Comparison of ENCODE assay signal across 34 cellular contexts in genomic region chr20:49737260-49737659, GRCh38.
"Had no signal": no experiment of that assay in that cellular context is flagged by ENCODE, and none has a peak within 500 bp of the region (broad histone marks: within the 10 kb centered on the region; RNA-seq: fewer than 3 reads in every experiment).

No MANE protein-coding gene starts in this region.

- H3K9me3 ChIP-seq: ascending aorta had no signal

- H3K4me1 ChIP-seq: ascending aorta had no signal

- H3K27me3 Mint-ChIP-seq: activated B cell treated with CpG ODN at 0.5 μM for 24 hours; activated CD4-positive, alpha-beta memory T cell treated with anti-CD3 and anti-CD28 coated beads for 36 hours; activated naive CD4-positive, alpha-beta T cell treated with anti-CD3 and anti-CD28 coated beads, Interleukin-2, amount 50 U/mL, for 24 hours; activated naive CD8-positive, alpha-beta T cell; activated T-cell treated with anti-CD3 and anti-CD28 coated beads, Interleukin-2, amount 50 U/mL, for 24 hours; central memory CD8-positive, alpha-beta T cell had no signal

- H3K9me3 Mint-ChIP-seq: activated B cell treated with CpG ODN at 0.5 μM for 24 hours; activated CD4-positive, alpha-beta memory T cell treated with anti-CD3 and anti-CD28 coated beads for 36 hours; activated CD4-positive, alpha-beta T cell treated with anti-CD3 and anti-CD28 coated beads, Interleukin-2, amount 10 ng/mL, durations not matched to agents 24 days and 14 days; activated CD8-positive, alpha-beta T cell treated with anti-CD3 and anti-CD28 coated beads for 36 hours; activated naive CD4-positive, alpha-beta T cell treated with anti-CD3 and anti-CD28 coated beads, Interleukin-2, amount 10 ng/mL, durations not matched to agents 7 days and 5 days; activated naive CD4-positive, alpha-beta T cell treated with anti-CD3 and anti-CD28 coated beads, Interleukin-2, amount 50 U/mL, for 24 hours; activated naive CD8-positive, alpha-beta T cell treated with anti-CD3 and anti-CD28 coated beads, Interleukin-2, amount 10 ng/mL, durations not matched to agents 7 days and 5 days; activated naive CD8-positive, alpha-beta T cell treated with anti-CD3 and anti-CD28 coated beads, Interleukin-2, amount 50 U/mL, for 24 hours; activated T-cell treated with anti-CD3 and anti-CD28 coated beads, Interleukin-2, amount 50 U/mL, for 24 hours; activated T-helper 2 cell treated with anti-CD3 and anti-CD28 coated beads, Interferon-gamma antibody, Interleukin-2, Interleukin-4, amounts not matched to agents 10 μg/mL and 5 μg/mL and 100 μg/mL, durations not matched to agents 14 hours and 24 hours and 36 hours; brain; central memory CD8-positive, alpha-beta T cell; T-helper 2 cell treated with Interferon-gamma antibody and Interleukin-4, amounts not matched to agents 5 μg/mL and 100 μg/mL, for 36 hours had no signal

- H3K4me1 Mint-ChIP-seq: activated CD4-positive, alpha-beta T cell treated with anti-CD3 and anti-CD28 coated beads, Interleukin-2, amount 10 ng/mL, durations not matched to agents 24 days and 14 days; activated naive CD4-positive, alpha-beta T cell treated with anti-CD3 and anti-CD28 coated beads, Interleukin-2, amount 10 ng/mL, durations not matched to agents 7 days and 5 days; activated naive CD4-positive, alpha-beta T cell treated with anti-CD3 and anti-CD28 coated beads, Interleukin-2, amount 50 U/mL, for 24 hours; activated naive CD8-positive, alpha-beta T cell treated with anti-CD3 and anti-CD28 coated beads, Interleukin-2, amount 10 ng/mL, durations not matched to agents 7 days and 5 days; activated naive CD8-positive, alpha-beta T cell treated with anti-CD3 and anti-CD28 coated beads, Interleukin-2, amount 50 U/mL, for 24 hours; brain; central memory CD8-positive, alpha-beta T cell had no signal

- H3K36me3 ChIP-seq: ascending aorta, cardiac muscle cell had no signal

- FAIRE-seq: bronchial epithelial cell, TTC549 had no signal

- DNase-seq: activated B cell treated with CpG ODN at 0.5 μM for 24 hours; activated CD4-positive, alpha-beta memory T cell treated with anti-CD3 and anti-CD28 coated beads for 36 hours; activated CD4-positive, alpha-beta T cell treated with anti-CD3 and anti-CD28 coated beads for 4 hours; activated CD4-positive, alpha-beta T cell treated with anti-CD3 and anti-CD28 coated beads, Interleukin-2, amount 10 ng/mL, durations not matched to agents 24 days and 14 days; activated CD4-positive, alpha-beta T cell treated with anti-CD3 and anti-CD28 coated beads, Interleukin-2, amount 50 U/mL, for 1 hour; activated CD4-positive, alpha-beta T cell treated with anti-CD3 and anti-CD28 coated beads, Interleukin-2, amount 50 U/mL, for 4 hours; activated CD4-positive, CD25-positive, alpha-beta regulatory T cell treated with anti-CD3 and anti-CD28 coated beads, Interleukin-2, amount 50 U/mL, for 72 hours; activated CD8-positive, alpha-beta memory T cell treated with anti-CD3 and anti-CD28 coated beads, Interleukin-2, amount 50 U/mL, for 48 hours; activated CD8-positive, alpha-beta T cell treated with anti-CD3 and anti-CD28 coated beads for 36 hours; activated effector memory CD4-positive, alpha-beta T cell treated with Interleukin-2 at 50 U/mL for 16 hours; activated gamma-delta T cell; activated naive CD4-positive, alpha-beta T cell treated with anti-CD3 and anti-CD28 coated beads, Interleukin-2, amount 10 ng/mL, durations not matched to agents 7 days and 5 days; activated naive CD4-positive, alpha-beta T cell treated with Interleukin-2 at 50 U/mL for 16 hours; activated naive CD8-positive, alpha-beta T cell treated with anti-CD3 and anti-CD28 coated beads, Interleukin-2, amount 10 ng/mL, durations not matched to agents 7 days and 5 days; activated naive CD8-positive, alpha-beta T cell treated with anti-CD3 and anti-CD28 coated beads, Interleukin-2, amount 50 U/mL, for 24 hours; activated T-cell treated with anti-CD3 and anti-CD28 coated beads, Interleukin-2, amount 50 U/mL, for 24 hours; activated T-cell treated with anti-CD3 and anti-CD28 coated beads, Interleukin-2, amount 50 U/mL, for 48 hours; amygdala; anterior cingulate cortex; caudate nucleus; cerebellar nuclear complex; T-helper 2 cell; T-helper 9 cell had no signal

- H3K27ac ChIP-seq: ascending aorta, cardiac muscle cell, VCaP had no signal

- H3K27ac Mint-ChIP-seq: activated B cell treated with CpG ODN at 0.5 μM for 24 hours; activated CD4-positive, alpha-beta memory T cell treated with anti-CD3 and anti-CD28 coated beads for 36 hours; activated CD4-positive, alpha-beta T cell treated with anti-CD3 and anti-CD28 coated beads, Interleukin-2, amount 10 ng/mL, durations not matched to agents 24 days and 14 days; activated CD8-positive, alpha-beta T cell treated with anti-CD3 and anti-CD28 coated beads for 36 hours; activated naive CD4-positive, alpha-beta T cell treated with anti-CD3 and anti-CD28 coated beads, Interleukin-2, amount 10 ng/mL, durations not matched to agents 7 days and 5 days; activated naive CD4-positive, alpha-beta T cell treated with anti-CD3 and anti-CD28 coated beads, Interleukin-2, amount 50 U/mL, for 24 hours; activated naive CD8-positive, alpha-beta T cell; activated naive CD8-positive, alpha-beta T cell treated with anti-CD3 and anti-CD28 coated beads, Interleukin-2, amount 10 ng/mL, durations not matched to agents 7 days and 5 days; activated naive CD8-positive, alpha-beta T cell treated with anti-CD3 and anti-CD28 coated beads, Interleukin-2, amount 50 U/mL, for 24 hours; activated T-cell treated with anti-CD3 and anti-CD28 coated beads, Interleukin-2, amount 50 U/mL, for 24 hours; activated T-helper 2 cell treated with anti-CD3 and anti-CD28 coated beads, Interferon-gamma antibody, Interleukin-2, Interleukin-4, amounts not matched to agents 10 μg/mL and 5 μg/mL and 100 μg/mL, durations not matched to agents 14 hours and 24 hours and 36 hours; brain; T-helper 2 cell treated with Interferon-gamma antibody and Interleukin-4, amounts not matched to agents 5 μg/mL and 100 μg/mL, for 36 hours had no signal

- H3K4me3 Mint-ChIP-seq: activated B cell treated with CpG ODN at 0.5 μM for 24 hours; activated CD4-positive, alpha-beta memory T cell treated with anti-CD3 and anti-CD28 coated beads for 36 hours; activated CD4-positive, alpha-beta T cell treated with anti-CD3 and anti-CD28 coated beads, Interleukin-2, amount 10 ng/mL, durations not matched to agents 24 days and 14 days; activated CD8-positive, alpha-beta T cell treated with anti-CD3 and anti-CD28 coated beads for 36 hours; activated naive CD4-positive, alpha-beta T cell treated with anti-CD3 and anti-CD28 coated beads, Interleukin-2, amount 10 ng/mL, durations not matched to agents 7 days and 5 days; activated naive CD4-positive, alpha-beta T cell treated with anti-CD3 and anti-CD28 coated beads, Interleukin-2, amount 50 U/mL, for 24 hours; activated naive CD8-positive, alpha-beta T cell; activated naive CD8-positive, alpha-beta T cell treated with anti-CD3 and anti-CD28 coated beads, Interleukin-2, amount 10 ng/mL, durations not matched to agents 7 days and 5 days; activated naive CD8-positive, alpha-beta T cell treated with anti-CD3 and anti-CD28 coated beads, Interleukin-2, amount 50 U/mL, for 24 hours; activated T-cell treated with anti-CD3 and anti-CD28 coated beads, Interleukin-2, amount 50 U/mL, for 24 hours; brain; central memory CD8-positive, alpha-beta T cell; T-helper 2 cell treated with Interferon-gamma antibody and Interleukin-4, amounts not matched to agents 5 μg/mL and 100 μg/mL, for 36 hours had no signal

- ATAC-seq: activated CD8-positive, alpha-beta T cell treated with anti-CD3 and anti-CD28 coated beads for 36 hours; activated naive CD8-positive, alpha-beta T cell treated with anti-CD3 and anti-CD28 coated beads, Interleukin-2, amount 50 U/mL, for 24 hours had no signal

- H3K4me3 ChIP-seq: ascending aorta, cardiac muscle cell had no signal

- H3K36me3 Mint-ChIP-seq: activated CD4-positive, alpha-beta memory T cell treated with anti-CD3 and anti-CD28 coated beads for 36 hours; activated naive CD4-positive, alpha-beta T cell treated with anti-CD3 and anti-CD28 coated beads, Interleukin-2, amount 10 ng/mL, durations not matched to agents 7 days and 5 days; activated naive CD4-positive, alpha-beta T cell treated with anti-CD3 and anti-CD28 coated beads, Interleukin-2, amount 50 U/mL, for 24 hours; activated naive CD8-positive, alpha-beta T cell; activated naive CD8-positive, alpha-beta T cell treated with anti-CD3 and anti-CD28 coated beads, Interleukin-2, amount 10 ng/mL, durations not matched to agents 7 days and 5 days; brain had no signal
